Comparison of ENCODE assay signal across 35 cellular contexts in the genomic region with DNA sequence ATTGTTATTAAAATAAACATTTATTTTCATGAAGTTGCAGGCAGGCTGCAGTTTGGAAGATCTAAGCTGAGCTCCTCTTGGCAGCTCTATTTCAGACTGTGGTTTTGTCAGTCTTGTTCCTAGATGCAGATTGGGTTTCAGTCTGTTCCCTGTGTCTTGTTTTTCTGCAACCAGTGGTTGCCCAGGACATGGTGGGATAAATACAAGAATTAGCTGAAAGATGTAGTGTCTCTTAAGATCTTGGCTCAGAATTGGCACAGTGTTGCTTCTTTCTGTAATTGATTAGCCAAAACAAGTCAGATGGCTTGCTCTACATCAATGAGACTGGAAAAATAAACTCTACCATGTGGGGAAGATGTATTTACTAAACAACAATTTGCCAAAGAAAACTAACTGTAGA.
"Had no signal": no experiment of that assay in that cellular context is flagged by ENCODE, and none has a peak within 500 bp of the region (broad histone marks: within the 10 kb centered on the region; RNA-seq: fewer than 3 reads in every experiment).

No MANE protein-coding gene starts in this region.

- FAIRE-seq: bronchial epithelial cell, TTC549 had no signal

- H3K9me3 ChIP-seq: ascending aorta, body of pancreas, MG63 had no signal

- H3K4me1 ChIP-seq: ascending aorta, body of pancreas had no signal

- H3K36me3 ChIP-seq: ascending aorta, MG63 had no signal

- H3K27me3 ChIP-seq: ascending aorta, body of pancreas, MG63 had no signal

- H3K27ac ChIP-seq: ascending aorta, body of pancreas, KMS-11, SK-N-MC had no signal

- DNase-seq: activated B cell treated with CpG ODN at 0.5 μM for 24 hours; activated CD4-positive, alpha-beta memory T cell treated with anti-CD3 and anti-CD28 coated beads for 36 hours; activated CD4-positive, alpha-beta T cell treated with anti-CD3 and anti-CD28 coated beads for 1 hour; activated CD4-positive, alpha-beta T cell treated with anti-CD3 and anti-CD28 coated beads, Interleukin-2, amount 10 ng/mL, durations not matched to agents 24 days and 14 days; activated CD8-positive, alpha-beta memory T cell treated with anti-CD3 and anti-CD28 coated beads for 24 hours; activated effector memory CD4-positive, alpha-beta T cell treated with anti-CD3 and anti-CD28 coated beads, Interleukin-2, amount 50 U/mL, for 16 hours; activated naive CD4-positive, alpha-beta T cell treated with Interleukin-2 at 50 U/mL for 16 hours; activated naive CD8-positive, alpha-beta T cell treated with anti-CD3 and anti-CD28 coated beads, Interleukin-2, amount 50 U/mL, for 24 hours; activated T-cell treated with anti-CD3 and anti-CD28 coated beads, Interleukin-2, amount 50 U/mL, for 4 hours; amniotic stem cell; body of pancreas; MG63; MV-4-11; NCI-H1092 treated with DMSO at 0.1 percent for 48 hours; NCI-H1417 treated with DMSO at 0.1 percent for 48 hours; NCI-H1694; NCI-H2029; NCI-H2107; NCI-H2171 treated with DMSO at 0.1 percent for 48 hours; NCI-H226; NCI-H510A; NCI-H526 treated with DMSO at 0.1 percent for 48 hours; NCI-H82; RPMI8226; T-cell; T-helper 2 cell; T1000 had no signal

- H3K4me3 ChIP-seq: ascending aorta, body of pancreas, MG63, SK-N-MC had no signal

- H3K4me2 ChIP-seq: KMS-11 had no signal

- ATAC-seq: activated naive CD4-positive, alpha-beta T cell treated with anti-CD3 and anti-CD28 coated beads, Interleukin-2, amount 50 U/mL, for 72 hours; activated naive CD8-positive, alpha-beta T cell treated with anti-CD3 and anti-CD28 coated beads, Interleukin-2, amount 50 U/mL, for 24 hours; activated T-cell treated with anti-CD3 and anti-CD28 coated beads, Interleukin-2, amount 50 U/mL, for 4 hours; body of pancreas; Panc1; Right ventricle myocardium inferior; T-cell had no signal
